ENCODE assay signal across 8 cellular contexts in genomic region chr20:38893485-38894090, GRCh38. TPM values are rescaled to one million over a fixed set of nuclear protein-coding genes. Genes with fewer than 3 reads are reported as not detected.
DNase-seq lines count a peak whose midpoint lies in the region; ATAC-seq lines count a peak whose summit lies in the region.

No MANE protein-coding gene starts in this region.

- H3K36me3 Mint-ChIP-seq in activated CD4-positive, alpha-beta memory T cell treated with anti-CD3 and anti-CD28 coated beads, Interleukin-2, amount 10 ng/mL, durations not matched to agents 7 days and 5 days (ENCODE audit: low read depth), result peaks cover 44% of the 10 kb centered on the region

- POLR2A ChIA-PET in activated CD4-positive, alpha-beta memory T cell treated with anti-CD3 and anti-CD28 coated beads, Interleukin-2, amount 10 ng/mL, durations not matched to agents 7 days and 5 days (lab: Charles Lee), result interaction anchor here (0.9 to 3.6 kb wide), 8 partner anchors 11 to 146 kb away, joined by 3 to 20 read pairs (median 5); partner anchors contain the start of genes ACTR5 and PPP1R16B

- peak overlapping the region; percentile 83 for H3K27ac Mint-ChIP-seq in activated CD4-positive, alpha-beta memory T cell treated with anti-CD3 and anti-CD28 coated beads, Interleukin-2, amount 10 ng/mL, durations not matched to agents 7 days and 5 days

- H3K4me1 Mint-ChIP-seq in activated CD4-positive, alpha-beta memory T cell treated with anti-CD3 and anti-CD28 coated beads, Interleukin-2, amount 10 ng/mL, durations not matched to agents 7 days and 5 days, result peaks cover 59% of the 10 kb centered on the region

- H3K4me3 Mint-ChIP-seq in activated CD4-positive, alpha-beta memory T cell treated with anti-CD3 and anti-CD28 coated beads, Interleukin-2, amount 10 ng/mL, durations not matched to agents 7 days and 5 days, result peak overlapping the region; percentile 13

- H3K27me3 Mint-ChIP-seq in activated CD4-positive, alpha-beta memory T cell treated with anti-CD3 and anti-CD28 coated beads, Interleukin-2, amount 10 ng/mL, durations not matched to agents 7 days and 5 days, result no peaks in the 10 kb centered on the region

- DNase-seq in NCI-H1436 (lab: John Stamatoyannopoulos, UW), result peak; percentile 74
- DNase-seq in NCI-H1436 treated with DMSO at 0.1 percent for 48 hours (lab: John Stamatoyannopoulos, UW), result no peak
- peak; percentile 93 for DNase-seq in NCI-H69 (lab: John Stamatoyannopoulos, UW)
- peak; percentile 81 for DNase-seq in activated CD4-positive, alpha-beta memory T cell treated with anti-CD3 and anti-CD28 coated beads, Interleukin-2, amount 10 ng/mL, durations not matched to agents 7 days and 5 days
- DNase-seq in ecto neural progenitor cell (ENCODE audit: low spot score), result peak; percentile 83
- DNase-seq in medulla oblongata (ENCODE audit: extremely low spot score), result peak; percentile 67
- DNase-seq in stimulated activated CD8-positive, alpha-beta memory T cell treated with anti-CD3 and anti-CD28 coated beads, Interleukin-4, amount 100 ng/mL, for 1 hour (ENCODE audit: low read depth in 2 of 2, low spot score in 1 of 2), result peak; percentile 71 to 72

- CTCF ChIA-PET in activated CD4-positive, alpha-beta memory T cell treated with anti-CD3 and anti-CD28 coated beads, Interleukin-2, amount 10 ng/mL, durations not matched to agents 7 days and 5 days (lab: Charles Lee), result interaction anchor here (0.7 to 4.2 kb wide), 28 partner anchors 11 to 246 kb away, joined by 3 to 52 read pairs (median 5); partner anchors contain the start of gene PPP1R16B

- H3K9me3 Mint-ChIP-seq in activated CD4-positive, alpha-beta memory T cell treated with anti-CD3 and anti-CD28 coated beads, Interleukin-2, amount 10 ng/mL, durations not matched to agents 7 days and 5 days, result no peaks in the 10 kb centered on the region

- ATAC-seq in HG03135 (IDR thresholded peaks at IDR 0.05; ENCODE audit: unreplicated experiment), result peak; percentile 55

RNA-seq across cellular contexts. Expression of gene FAM83D, which starts 32.6 kb away (rescaled TPM):
- 10 to 100 TPM; 18.9 to 19.9 TPM for total RNA-seq in activated CD4-positive, alpha-beta memory T cell treated with anti-CD3 and anti-CD28 coated beads, Interleukin-2, amount 10 ng/mL, durations not matched to agents 7 days and 5 days
